13 cellular contexts compared by ENCODE assay signal in genomic region chr4:21447320-21448055, GRCh38.
DNase-seq lines count a peak whose midpoint lies in the region; ATAC-seq, FAIRE-seq and TF ChIP-seq lines count a peak whose summit lies in the region.
"Had no signal": no experiment of that assay in that cellular context is flagged by ENCODE, and none has a peak within 500 bp of the region (broad histone marks: within the 10 kb centered on the region; RNA-seq: fewer than 3 reads in every experiment).

No MANE protein-coding gene starts in this region.

- H3K4me3 Mint-ChIP-seq in GM23338, result no peak overlapping the region

- no peaks in the 10 kb centered on the region for H3K9me3 ChIP-seq in endothelial cell of umbilical vein (replicated peaks; ENCODE audit: control insufficient read depth, insufficient read depth, low read length)
- H3K9me3 ChIP-seq: testis had no signal

- no peaks in the 10 kb centered on the region for H4K20me1 ChIP-seq in GM23338 (replicated peaks; ENCODE audit: insufficient read depth)
- H4K20me1 ChIP-seq in endothelial cell of umbilical vein (replicated peaks; ENCODE audit: control insufficient read depth, extremely low read depth, insufficient read depth, low read length), result no peaks in the 10 kb centered on the region

- no peaks in the 10 kb centered on the region for H3F3A ChIP-seq in GM23338 (replicated peaks; ENCODE audit: low read depth)

- intact Hi-C loops in endothelial cell of umbilical vein (cut with micrococcal nuclease), result no loop called here

- H3K79me2 ChIP-seq in GM23338 (replicated peaks; ENCODE audit: insufficient read depth) (no peaks in the 10 kb centered on the region), endothelial cell of umbilical vein (ENCODE audit: control insufficient read depth, insufficient read depth, low read length) (no peaks in the 10 kb centered on the region)

- peak; percentile 40; the same call in 1 of the 3 replicates for ATAC-seq in GM23338

- TF ChIP-seq POLR2A in endothelial cell of umbilical vein (IDR thresholded peaks at IDR 0.05; ENCODE audit: low read depth, low read length), result no peak
- TF ChIP-seq POLR2A in H54 (IDR thresholded peaks at IDR 0.05; ENCODE audit: low read depth, low read length), result no peak

- H3K9me3 Mint-ChIP-seq in GM23338, result peaks cover 4% of the 10 kb centered on the region; the same call in 2 of the 3 replicates

- H3K4me1 ChIP-seq in GM23338 (ENCODE audit: insufficient read depth) (no peaks in the 10 kb centered on the region), endothelial cell of umbilical vein (ENCODE audit: control insufficient read depth, extremely low read depth, insufficient read depth, low read length) (no peaks in the 10 kb centered on the region)
- H3K4me1 ChIP-seq: testis had no signal

- DNase-seq in GM23338 (ENCODE audit: low spot score), result peak; percentile 36
- DNase-seq in NCI-H226, result peak; percentile 31
- DNase-seq in endothelial cell of umbilical vein (ENCODE audit: low read depth, low spot score), result no peak
- peak; percentile 48 for DNase-seq in putamen (ENCODE audit: low spot score)
- DNase-seq in H54 (ENCODE audit: insufficient read length, low spot score), result no peak
- DNase-seq in GM10266 (ENCODE audit: extremely low spot score), result no peak
- no peak for DNase-seq in DMS79 treated with DMSO at 0.1 percent for 48 hours (lab: John Stamatoyannopoulos, UW)
- DNase-seq: activated CD4-positive, alpha-beta T cell treated with anti-CD3 and anti-CD28 coated beads for 4 hours; activated naive CD4-positive, alpha-beta T cell treated with Interleukin-2 at 50 U/mL for 16 hours; NCI-H2227 treated with DMSO at 0.1 percent for 48 hours; occipital lobe; Right ventricle myocardium superior; testis had no signal

- no peaks in the 10 kb centered on the region for H3K27me3 Mint-ChIP-seq in GM23338 (ENCODE audit: insufficient read depth, low read depth, poor library complexity)

- H3K4me3 ChIP-seq in GM23338, result no peak overlapping the region
- no peak overlapping the region for H3K4me3 ChIP-seq in endothelial cell of umbilical vein (replicated peaks in 1 of 3; ENCODE audit: insufficient read depth in 1 of 3, low read depth in 1 of 3, low read length in 3 of 3)
- H3K4me3 ChIP-seq: testis had no signal

- H3K27ac ChIP-seq in GM23338 (ENCODE audit: low read depth) (no peak overlapping the region), endothelial cell of umbilical vein (ENCODE audit: insufficient read depth, low read depth, low read length) (no peak overlapping the region)
- H3K27ac ChIP-seq: testis had no signal

- H3K36me3 Mint-ChIP-seq in GM23338 (ENCODE audit: low read depth), result no peaks in the 10 kb centered on the region

- no peak overlapping the region for H3K9ac ChIP-seq in endothelial cell of umbilical vein (replicated peaks; ENCODE audit: extremely low read depth, insufficient read depth, low read length)

- H3K9me2 ChIP-seq in GM23338 (ENCODE audit: insufficient read depth), result no peaks in the 10 kb centered on the region

- no peaks in the 10 kb centered on the region for H3K9me1 ChIP-seq in endothelial cell of umbilical vein (replicated peaks; ENCODE audit: control insufficient read depth, extremely low read depth, insufficient read depth, low read length)

- H3K4me2 ChIP-seq in GM23338 (no peak overlapping the region), endothelial cell of umbilical vein (ENCODE audit: insufficient read depth, low read length) (no peak overlapping the region)

- no peaks in the 10 kb centered on the region for H3K27me3 ChIP-seq in GM23338 (ENCODE audit: insufficient read depth)
- peaks cover 0 to 3% of the 10 kb centered on the region in 2 experiments for H3K27me3 ChIP-seq in endothelial cell of umbilical vein (ENCODE audit: control insufficient read depth in 2 of 2, insufficient read depth in 2 of 2, low read length in 2 of 2)
- H3K27me3 ChIP-seq: testis had no signal

- CTCF ChIA-PET in endothelial cell of umbilical vein (lab: Charles Lee), result interaction anchor here (1.4 kb wide), 1 partner anchor 674 kb away, joined by 4 read pairs; no protein-coding TSS in a partner anchor

- dilution Hi-C loops in endothelial cell of umbilical vein (cut with MboI; ENCODE audit: extremely low pct_ligation_motif_present, low sequenced_read_pairs), result no loop called here

- H3K27ac Mint-ChIP-seq in GM23338, result no peak overlapping the region

- H3K4me1 Mint-ChIP-seq in GM23338, result no peaks in the 10 kb centered on the region

- no peaks in the 10 kb centered on the region for H3K36me3 ChIP-seq in GM23338 (ENCODE audit: insufficient read depth)
- H3K36me3 ChIP-seq in endothelial cell of umbilical vein (ENCODE audit: control insufficient read depth in 2 of 2, extremely low read depth in 1 of 2, insufficient read depth in 2 of 2, low read length in 2 of 2), result no peaks in the 10 kb centered on the region

- POLR2A ChIA-PET in endothelial cell of umbilical vein (lab: Charles Lee), result no interaction called here

- TF ChIP-seq CTCF in GM23338 (conservative IDR thresholded peaks at IDR 0.05; ENCODE audit: low read depth in 2 of 2), result peak; percentile 40 to 66
- TF ChIP-seq CTCF in endothelial cell of umbilical vein (IDR thresholded peaks at IDR 0.05; ENCODE audit: extremely low read depth in 1 of 2, insufficient read depth in 1 of 2, low read depth in 1 of 2, low read length in 2 of 2), result no peak
- TF ChIP-seq CTCF in GM10266 (IDR thresholded peaks at IDR 0.05; ENCODE audit: control insufficient read depth, insufficient read depth, low read depth, missing control alignments), result no peak

- BruUV-seq in endothelial cell of umbilical vein (replicated peaks; lab: Mats Ljungman, UMichigan), result no TSS peak

- H2AFZ ChIP-seq in GM23338 (no peak overlapping the region), endothelial cell of umbilical vein (ENCODE audit: low read depth, low read length) (no peak overlapping the region)

- FAIRE-seq in endothelial cell of umbilical vein (lab: Jason Lieb, UNC), result peak; percentile 35
- FAIRE-seq in H54 (lab: Jason Lieb, UNC), result no peak

TF ChIP-seq in GM23338, 12 proteins besides CTCF, POLR2A, EP300 and RAD21:
- TF ChIP-seq ETS1 (IDR thresholded peaks at IDR 0.05) (no peak), EZH2phosphoT487 (IDR thresholded peaks at IDR 0.05; ENCODE audit: unreplicated experiment) (no peak)

TF ChIP-seq in endothelial cell of umbilical vein, 7 proteins besides CTCF, POLR2A, EP300 and RAD21:
- TF ChIP-seq MAX (IDR thresholded peaks at IDR 0.05; ENCODE audit: insufficient read depth, insufficient read length) (no peak), POLR2AphosphoS5 (IDR thresholded peaks at IDR 0.05; ENCODE audit: insufficient read depth, low read depth, low read length) (no peak), FOS (IDR thresholded peaks at IDR 0.05; ENCODE audit: borderline replicate concordance, insufficient read depth, low read length) (no peak), JUN (IDR thresholded peaks at IDR 0.05; ENCODE audit: borderline replicate concordance, insufficient read depth, insufficient read length, low read depth) (no peak), MYC (IDR thresholded peaks at IDR 0.05; ENCODE audit: low read depth, low read length) (no peak), EZH2 (IDR thresholded peaks at IDR 0.05; ENCODE audit: borderline replicate concordance, low read depth, low read length, severe bottlenecking) (no peak)

Comparison
In these comparisons a context has a peak if more than half of its experiments do, and no peak if none do; other contexts are left out.
1. DNase-seq: peak in GM23338 (single experiment), NCI-H226 (single experiment) and putamen (single experiment); none in endothelial cell of umbilical vein (single experiment), H54 (single experiment), GM10266 (single experiment) and DMS79 treated with DMSO at 0.1 percent for 48 hours (single experiment).
2. CTCF ChIP-seq: peak in GM23338 (2 of 2); none in endothelial cell of umbilical vein (0 of 2) and GM10266 (single experiment).